8 cellular contexts compared by ENCODE assay signal in genomic region chr14:101823511-101824120, GRCh38.
A peak's percentile ranks its signal among the peaks of the same experiment; 100 is the strongest.
DNase-seq lines count a peak whose midpoint lies in the region; ATAC-seq lines count a peak whose summit lies in the region.

No MANE protein-coding gene starts in this region.

- intact Hi-C loops in left cardiac atrium (cut with DNase I): loop anchor here in 1 of 2 donors (10.0 kb wide), 1 partner anchor 49 kb away; no protein-coding TSS in a partner anchor

- DNase-seq in activated T-cell treated with anti-CD3 and anti-CD28 coated beads for 1 hour (ENCODE audit: low read depth): peak; percentile 48
- no peak for DNase-seq in left cardiac atrium
- peak; percentile 64 for DNase-seq in stimulated activated CD8-positive, alpha-beta memory T cell treated with anti-CD3 and anti-CD28 coated beads, Interleukin-12 subunit alpha, Interleukin-12 subunit beta, amount 100 ng/mL, for 1 hour (ENCODE audit: low read depth)
- no peak for DNase-seq in foreskin melanocyte
- DNase-seq in occipital lobe (lab: John Stamatoyannopoulos, UW): no peak
- DNase-seq in HuH-7 (ENCODE audit: low spot score): no peak

- peak; percentile 59 for ATAC-seq in GM18909 (IDR thresholded peaks at IDR 0.05; ENCODE audit: poor library complexity, unreplicated experiment)
- peak; percentile 48 for ATAC-seq in HG03196 (IDR thresholded peaks at IDR 0.05; ENCODE audit: unreplicated experiment)
- peak; percentile 31 to 73 for ATAC-seq in left cardiac atrium

Comparison
In these comparisons a context has a peak if more than half of its experiments do, and no peak if none do; other contexts are left out.
1. DNase-seq: peak in activated T-cell treated with anti-CD3 and anti-CD28 coated beads for 1 hour (single experiment) and stimulated activated CD8-positive, alpha-beta memory T cell treated with anti-CD3 and anti-CD28 coated beads, Interleukin-12 subunit alpha, Interleukin-12 subunit beta, amount 100 ng/mL, for 1 hour (single experiment); none in left cardiac atrium (single experiment), foreskin melanocyte (single experiment), occipital lobe (single experiment) and HuH-7 (single experiment).
2. Peak in every context shown above with its lines, with median percentiles within 50 percentile points of each other: ATAC-seq.